17 cellular contexts compared by ENCODE assay signal in the genomic region with DNA sequence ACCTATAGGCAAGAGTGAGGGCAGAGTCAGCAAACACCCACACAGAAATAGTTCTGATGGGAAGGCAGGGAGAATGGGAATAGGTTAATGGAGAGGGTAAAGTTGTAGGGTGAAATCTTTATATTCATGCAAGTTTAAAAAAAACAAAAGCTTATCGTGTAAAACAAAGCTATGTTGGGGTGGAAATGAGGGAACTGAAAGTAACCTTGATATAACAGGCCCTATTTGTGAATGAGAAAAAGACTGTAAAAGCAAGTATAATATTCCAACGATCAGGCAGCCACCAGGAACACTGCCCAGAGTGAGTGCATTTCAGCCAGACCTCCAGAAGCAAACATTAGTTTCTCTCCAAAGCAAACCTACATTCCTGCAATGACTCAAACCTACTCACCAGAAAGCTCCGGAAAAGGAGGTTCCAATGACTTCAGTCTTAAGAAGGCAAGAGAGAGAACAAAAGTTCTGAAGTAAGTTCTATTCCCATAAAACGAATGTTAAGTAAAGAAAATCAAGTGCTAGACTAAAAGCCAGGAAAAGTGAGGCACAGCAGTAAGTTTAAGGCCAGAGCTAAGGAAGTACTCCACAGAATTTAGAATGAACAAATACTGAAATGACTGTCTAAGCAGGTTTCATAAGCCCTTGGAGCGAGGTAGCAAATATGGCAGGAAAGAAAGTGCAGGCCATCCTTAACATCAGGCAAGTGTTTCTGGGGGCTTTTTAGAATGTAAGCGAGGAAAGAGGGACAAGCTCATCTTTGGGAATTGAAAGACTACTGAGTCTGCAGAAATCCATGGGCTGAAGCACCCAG.
A peak's percentile ranks its signal among the peaks of the same experiment; 100 is the strongest.
DNase-seq lines count a peak whose midpoint lies in the region; ATAC-seq and TF ChIP-seq lines count a peak whose summit lies in the region.
"Had no signal": no experiment of that assay in that cellular context is flagged by ENCODE, and none has a peak within 500 bp of the region (broad histone marks: within the 10 kb centered on the region; RNA-seq: fewer than 3 reads in every experiment).

No MANE protein-coding gene starts in this region.

- TF ChIP-seq CTCF in PC-3 (conservative IDR thresholded peaks at IDR 0.05; ENCODE audit: low read depth, low read length) (no peak), epithelial cell of proximal tubule (conservative IDR thresholded peaks at IDR 0.05; ENCODE audit: low read depth, low read length) (no peak), sigmoid colon (IDR thresholded peaks at IDR 0.05) (no peak), GM20000 (IDR thresholded peaks at IDR 0.05; ENCODE audit: extremely low read depth, missing control alignments) (no peak)

- H3K9me2 ChIP-seq in PC-3 (replicated peaks; ENCODE audit: low read length): no peaks in the 10 kb centered on the region

- no peaks in the 10 kb centered on the region for H3K36me3 ChIP-seq in PC-3 (ENCODE audit: low read depth, low read length)
- no peaks in the 10 kb centered on the region for H3K36me3 ChIP-seq in sigmoid colon
- H3K36me3 ChIP-seq: adrenal gland, prostate gland had no signal

- peak; percentile 89 for DNase-seq in ELR (ENCODE audit: low read depth)
- DNase-seq in PC-3: peak; percentile 87
- peak; percentile 59 for DNase-seq in epithelial cell of proximal tubule (ENCODE audit: low read depth)
- no peak for DNase-seq in sigmoid colon
- no peak for DNase-seq in GM20000 (ENCODE audit: low spot score)
- DNase-seq in NCI-H1417 (lab: John Stamatoyannopoulos, UW): no peak
- no peak for DNase-seq in T-helper 17 cell
- no peak for DNase-seq in NCI-H524 treated with DMSO at 0.1 percent for 48 hours (lab: John Stamatoyannopoulos, UW)
- DNase-seq: activated CD4-positive, CD25-positive, alpha-beta regulatory T cell treated with anti-CD3 and anti-CD28 coated beads, Interleukin-2, amount 50 U/mL, for 72 hours; adrenal gland; C1 segment of cervical spinal cord; NCI-H187 treated with DMSO at 0.1 percent for 48 hours; stimulated activated CD4-positive, alpha-beta T cell treated with anti-CD3 and anti-CD28 coated beads, Interleukin-4, amount 100 ng/mL, for 4 hours; stimulated activated naive CD4-positive, alpha-beta T cell; SW 1271 had no signal

- no peaks in the 10 kb centered on the region for H3K4me1 Mint-ChIP-seq in T-helper 17 cell

- no peaks in the 10 kb centered on the region for H3F3A ChIP-seq in PC-3 (ENCODE audit: low read length, unreplicated experiment)

- CTCF ChIA-PET in PC-3 (lab: Charles Lee): interaction anchor here (0.7 kb wide), 1 partner anchor 313 kb away, joined by 3 read pairs; no protein-coding TSS in a partner anchor

- H3K36me3 Mint-ChIP-seq in T-helper 17 cell (ENCODE audit: low read depth): no peaks in the 10 kb centered on the region

- no peaks in the 10 kb centered on the region for H3K9me3 ChIP-seq in PC-3 (ENCODE audit: low read length)
- H3K9me3 ChIP-seq in sigmoid colon: no peaks in the 10 kb centered on the region
- H3K9me3 ChIP-seq in T-helper 17 cell (ENCODE audit: control insufficient read depth, low read length, poor library complexity, severe bottlenecking): no peaks in the 10 kb centered on the region
- H3K9me3 ChIP-seq: adrenal gland, prostate gland had no signal

- H3K27ac Mint-ChIP-seq in T-helper 17 cell: no peak overlapping the region

- WGBS in sigmoid colon, 2 donors: 77 to 78% methylated on average over 6 of the region's 6 CpGs

- ATAC-seq in PC-3: peak; percentile 87
- no peak for ATAC-seq in T-helper 17 cell
- ATAC-seq: K562 had no signal

- H3K27ac ChIP-seq in PC-3 (ENCODE audit: low read length): peak overlapping the region; percentile 99
- peak overlapping the region in 3 of 4 donors; percentile 31 to 43 (median 35) for H3K27ac ChIP-seq in sigmoid colon
- H3K27ac ChIP-seq: adrenal gland, prostate gland had no signal

- peak overlapping the region; percentile 40; the same call in 1 of the 2 replicates for H2AFZ ChIP-seq in PC-3 (ENCODE audit: low read length)

- POLR2A ChIA-PET in PC-3 (lab: Charles Lee; ENCODE audit: unreplicated experiment): interaction anchor here (0.8 kb wide), 1 partner anchor 642 kb away, joined by 7 read pairs; no protein-coding TSS in a partner anchor

- H3K27me3 ChIP-seq in PC-3 (ENCODE audit: low read length) (no peaks in the 10 kb centered on the region), sigmoid colon (no peaks in the 10 kb centered on the region)
- H3K27me3 ChIP-seq: adrenal gland had no signal

- no peaks in the 10 kb centered on the region for H3K79me2 ChIP-seq in PC-3 (ENCODE audit: low read length)

- no peak for TF ChIP-seq POLR2A in sigmoid colon (IDR thresholded peaks at IDR 0.05)

- no peak overlapping the region for H3K4me3 Mint-ChIP-seq in T-helper 17 cell

- H4K20me1 ChIP-seq in PC-3 (ENCODE audit: low read length): no peaks in the 10 kb centered on the region

- intact Hi-C loops in PC-3 (cut with micrococcal nuclease): loop anchor here (2.0 to 5.0 kb wide), 4 partner anchors 17 to 518 kb away; no protein-coding TSS in a partner anchor
- intact Hi-C loops in sigmoid colon (cut with DNase I): no loop called here

- H3K4me3 ChIP-seq in PC-3 (ENCODE audit: low read length): peak overlapping the region; percentile 33; the same call in 1 of the 2 replicates
- no peak overlapping the region for H3K4me3 ChIP-seq in epithelial cell of proximal tubule (ENCODE audit: low read depth, low read length)
- H3K4me3 ChIP-seq in sigmoid colon: no peak overlapping the region
- H3K4me3 ChIP-seq: adrenal gland, K562, prostate gland had no signal

- no peak for TF ChIP-seq EP300 in sigmoid colon (IDR thresholded peaks at IDR 0.05)

- TSS peak; percentile 96 for BruUV-seq in PC-3 (replicated peaks; lab: Mats Ljungman, UMichigan)

- H3K4me1 ChIP-seq in PC-3 (ENCODE audit: insufficient read depth, low read length) (peaks cover 41% of the 10 kb centered on the region), sigmoid colon (peaks cover 0 to 25% (median 11%) of the 10 kb centered on the region in 4 donors)
- H3K4me1 ChIP-seq: adrenal gland, prostate gland had no signal

- H3K4me2 ChIP-seq in PC-3 (ENCODE audit: low read length): peak overlapping the region; percentile 72

- H3K9ac ChIP-seq in PC-3 (ENCODE audit: low read length): peak overlapping the region; percentile 75

- H3K27me3 Mint-ChIP-seq in T-helper 17 cell: no peaks in the 10 kb centered on the region

Comparison
In these comparisons a context has a peak if more than half of its experiments do, and no peak if none do; other contexts are left out.
1. DNase-seq: peak in ELR (single experiment), PC-3 (single experiment) and epithelial cell of proximal tubule (single experiment); none in sigmoid colon (single experiment), GM20000 (single experiment), NCI-H1417 (0 of 3), T-helper 17 cell (0 of 3) and NCI-H524 treated with DMSO at 0.1 percent for 48 hours (single experiment).